In genomic region chr1:193418745-193419058, GRCh38 we compare ENCODE assay signal across 9 cellular contexts.
A peak's percentile ranks its signal among the peaks of the same experiment; 100 is the strongest.
DNase-seq lines count a peak whose midpoint lies in the region; ATAC-seq and TF ChIP-seq lines count a peak whose summit lies in the region.
"Had no signal": no experiment of that assay in that cellular context is flagged by ENCODE, and none has a peak within 500 bp of the region (broad histone marks: within the 10 kb centered on the region; RNA-seq: fewer than 3 reads in every experiment).

No MANE protein-coding gene starts in this region.

- WGBS in adrenal gland, 4 donors = 45 to 50% (median 47%) methylated on average over 3 of the region's 3 CpGs
- WGBS in mesenchymal stem cell = 100% methylated on average over 1 of the region's 3 CpGs

- no peak overlapping the region for H2AK5ac ChIP-seq in mesenchymal stem cell (ENCODE audit: low read length, severe bottlenecking)

- H3K27me3 Mint-ChIP-seq in activated naive CD4-positive, alpha-beta T cell treated with anti-CD3 and anti-CD28 coated beads, Interleukin-2, amount 10 ng/mL, durations not matched to agents 7 days and 5 days = no peaks in the 10 kb centered on the region

- H3K4me1 ChIP-seq in adrenal gland (replicated peaks in 1 of 2) = peaks cover 8 to 20% of the 10 kb centered on the region in 2 donors
- H3K4me1 ChIP-seq in mesenchymal stem cell (ENCODE audit: control insufficient read depth, insufficient read depth, low read depth, low read length) = no peaks in the 10 kb centered on the region
- H3K4me1 ChIP-seq in uterus = no peaks in the 10 kb centered on the region

- H3K36me3 Mint-ChIP-seq in activated naive CD4-positive, alpha-beta T cell treated with anti-CD3 and anti-CD28 coated beads, Interleukin-2, amount 10 ng/mL, durations not matched to agents 7 days and 5 days = peaks cover 17% of the 10 kb centered on the region

- no peaks in the 10 kb centered on the region for H3K36me3 ChIP-seq in adrenal gland (replicated peaks in 1 of 2)
- H3K36me3 ChIP-seq in mesenchymal stem cell (ENCODE audit: control insufficient read depth in 1 of 2, insufficient read depth in 2 of 2, low read depth in 1 of 2, low read length in 2 of 2) = no peaks in the 10 kb centered on the region
- no peaks in the 10 kb centered on the region for H3K36me3 ChIP-seq in uterus

- H3K27me3 ChIP-seq in adrenal gland (no peaks in the 10 kb centered on the region), mesenchymal stem cell (ENCODE audit: control insufficient read depth in 1 of 2, insufficient read depth in 1 of 2, low read length in 2 of 2) (no peaks in the 10 kb centered on the region), uterus (no peaks in the 10 kb centered on the region)

- peak overlapping the region; percentile 72 for H3K27ac Mint-ChIP-seq in activated naive CD4-positive, alpha-beta T cell treated with anti-CD3 and anti-CD28 coated beads, Interleukin-2, amount 10 ng/mL, durations not matched to agents 7 days and 5 days

- no peak overlapping the region for H3K23ac ChIP-seq in mesenchymal stem cell (ENCODE audit: low read length in 2 of 2)

- no peak overlapping the region for H3K14ac ChIP-seq in mesenchymal stem cell (ENCODE audit: low read length in 2 of 2)

- H3K9me3 Mint-ChIP-seq in activated naive CD4-positive, alpha-beta T cell treated with anti-CD3 and anti-CD28 coated beads, Interleukin-2, amount 10 ng/mL, durations not matched to agents 7 days and 5 days = peaks cover 15% of the 10 kb centered on the region

- H3K27ac ChIP-seq in adrenal gland (peak overlapping the region in 4 of 5 donors; percentile 31 to 82 (median 66)), mesenchymal stem cell (ENCODE audit: low read length, poor library complexity, severe bottlenecking) (no peak overlapping the region), uterus (peak overlapping the region; percentile 53 to 62)
- H3K27ac ChIP-seq: C4-2B had no signal

- no peak for DNase-seq in activated naive CD4-positive, alpha-beta T cell treated with anti-CD3 and anti-CD28 coated beads, Interleukin-2, amount 10 ng/mL, durations not matched to agents 7 days and 5 days
- DNase-seq in activated naive CD4-positive, alpha-beta T cell (lab: John Stamatoyannopoulos, UW) = no peak
- no peak for DNase-seq in adrenal gland
- DNase-seq in mesenchymal stem cell = no peak
- no peak for DNase-seq in uterus
- DNase-seq in NCI-H1694 (lab: John Stamatoyannopoulos, UW) = no peak
- DNase-seq in NCI-H774 (lab: John Stamatoyannopoulos, UW) = no peak

- H3K4me2 ChIP-seq in mesenchymal stem cell (ENCODE audit: low read length, poor library complexity, severe bottlenecking) = no peak overlapping the region

- CTCF ChIA-PET in activated naive CD4-positive, alpha-beta T cell treated with anti-CD3 and anti-CD28 coated beads, Interleukin-2, amount 10 ng/mL, durations not matched to agents 7 days and 5 days (lab: Charles Lee) = no interaction called here

- H3K9me3 ChIP-seq in adrenal gland (replicated peaks in 1 of 3) (no peaks in the 10 kb centered on the region), mesenchymal stem cell (ENCODE audit: control insufficient read depth, low read length) (no peaks in the 10 kb centered on the region), uterus (no peaks in the 10 kb centered on the region)

- H2BK12ac ChIP-seq in mesenchymal stem cell (ENCODE audit: low read length in 2 of 2) = no peak overlapping the region

- TF ChIP-seq CTCF in adrenal gland (IDR thresholded peaks at IDR 0.05) (no peak), uterus (IDR thresholded peaks at IDR 0.05) (no peak)

- no peak overlapping the region for H2BK5ac ChIP-seq in mesenchymal stem cell (ENCODE audit: low read depth, low read length, poor library complexity, severe bottlenecking)

- peaks cover 49% of the 10 kb centered on the region for H3K4me1 Mint-ChIP-seq in activated naive CD4-positive, alpha-beta T cell treated with anti-CD3 and anti-CD28 coated beads, Interleukin-2, amount 10 ng/mL, durations not matched to agents 7 days and 5 days

- H2AFZ ChIP-seq in mesenchymal stem cell (ENCODE audit: low read depth, low read length) = no peak overlapping the region

- no peak overlapping the region for H3K18ac ChIP-seq in mesenchymal stem cell (ENCODE audit: low read depth in 1 of 2, low read length in 2 of 2)

- H4K91ac ChIP-seq in mesenchymal stem cell (ENCODE audit: low read length) = no peak overlapping the region

- no peak overlapping the region for H4K8ac ChIP-seq in mesenchymal stem cell (ENCODE audit: low read length)

- H3K4me3 ChIP-seq in adrenal gland (peak overlapping the region in 2 of 4 donors; percentile 13 to 42), mesenchymal stem cell (ENCODE audit: insufficient read depth in 1 of 2, low read depth in 1 of 2, low read length in 2 of 2) (peak overlapping the region in 1 of 2 experiments; percentile 73), uterus (peak overlapping the region in 1 of 2 donors; percentile 28)

- TF ChIP-seq POLR2A in adrenal gland (IDR thresholded peaks at IDR 0.05) (no peak), uterus (IDR thresholded peaks at IDR 0.05) (no peak)

- peak overlapping the region; percentile 78 for H3K9ac ChIP-seq in mesenchymal stem cell (ENCODE audit: low read length)

- no peaks in the 10 kb centered on the region for H3K79me1 ChIP-seq in mesenchymal stem cell (replicated peaks; ENCODE audit: low read length, poor library complexity, severe bottlenecking)

- intact Hi-C loops in adrenal gland (cut with DNase I) (no loop called here), uterus (cut with DNase I; ENCODE audit: low total_unique reads) (no loop called here)

- no peak for ATAC-seq in GM18909 (IDR thresholded peaks at IDR 0.05; ENCODE audit: poor library complexity, unreplicated experiment)

- H2BK120ac ChIP-seq in mesenchymal stem cell (ENCODE audit: low read depth, low read length) = no peak overlapping the region

- H3K4me3 Mint-ChIP-seq in activated naive CD4-positive, alpha-beta T cell treated with anti-CD3 and anti-CD28 coated beads, Interleukin-2, amount 10 ng/mL, durations not matched to agents 7 days and 5 days = peak overlapping the region; percentile 52

- no peak overlapping the region for H3K4ac ChIP-seq in mesenchymal stem cell (ENCODE audit: low read depth in 1 of 2, low read length in 2 of 2)

- no peak overlapping the region for H2BK15ac ChIP-seq in mesenchymal stem cell (ENCODE audit: low read depth, poor library complexity, severe bottlenecking)
